Comparison of ENCODE assay signal across 37 cellular contexts in genomic region chr3:170780955-170781354, GRCh38.
A peak's percentile ranks its signal among the peaks of the same experiment; 100 is the strongest.
DNase-seq lines count a peak whose midpoint lies in the region; ATAC-seq, FAIRE-seq and TF ChIP-seq lines count a peak whose summit lies in the region.
"Had no signal": no experiment of that assay in that cellular context is flagged by ENCODE, and none has a peak within 500 bp of the region (broad histone marks: within the 10 kb centered on the region; RNA-seq: fewer than 3 reads in every experiment).

No MANE protein-coding gene starts in this region.

- no peak for TF ChIP-seq EP300 in K562 (IDR thresholded peaks at IDR 0.05; ENCODE audit: low read length)

- H3K79me2 ChIP-seq in GM23248 (ENCODE audit: insufficient read depth) = no peaks in the 10 kb centered on the region
- H3K79me2 ChIP-seq in K562 (ENCODE audit: control insufficient read depth, insufficient read depth, low read length) = no peaks in the 10 kb centered on the region
- H3K79me2 ChIP-seq: parathyroid adenoma had no signal

- ATAC-seq in K562 = no peak
- ATAC-seq: activated CD4-positive, CD25-positive, alpha-beta regulatory T cell treated with anti-CD3 and anti-CD28 coated beads, Interleukin-2, amount 50 U/mL, for 24 hours; activated CD8-positive, alpha-beta T cell treated with anti-CD3 and anti-CD28 coated beads, Interleukin-2, amount 10 ng/mL, durations not matched to agents 7 days and 5 days; activated naive CD8-positive, alpha-beta T cell treated with anti-CD3 and anti-CD28 coated beads, Interleukin-2, amount 50 U/mL, for 24 hours; gastrocnemius medialis; HCT116; mucosa of descending colon; right cardiac atrium had no signal

- H3K9me3 ChIP-seq in GM23248 (ENCODE audit: low read depth) (no peaks in the 10 kb centered on the region), K562 (replicated peaks; ENCODE audit: control insufficient read depth, insufficient read depth, low read depth, low read length) (no peaks in the 10 kb centered on the region), mesenchymal stem cell (ENCODE audit: control insufficient read depth, low read length) (peaks cover 6% of the 10 kb centered on the region)
- H3K9me3 ChIP-seq: gastrocnemius medialis, MG63, mucosa of descending colon, SJCRH30, uterus had no signal

- H4K20me1 ChIP-seq in GM23248 (ENCODE audit: insufficient read depth) (no peaks in the 10 kb centered on the region), K562 (replicated peaks; ENCODE audit: control insufficient read depth, insufficient read depth, low read length) (no peaks in the 10 kb centered on the region)

- FAIRE-seq in K562 (lab: Jason Lieb, UNC) = no peak
- FAIRE-seq: D721Med, GM12892, islet of Langerhans, TTC549 had no signal

- H3K4me3 ChIP-seq in GM23248 (no peak overlapping the region), K562 (no peak overlapping the region), mesenchymal stem cell (ENCODE audit: insufficient read depth in 1 of 2, low read depth in 1 of 2, low read length in 2 of 2) (no peak overlapping the region)
- H3K4me3 ChIP-seq: gastrocnemius medialis, MG63, mucosa of descending colon, SJCRH30, uterus had no signal

- H3K27ac ChIP-seq in GM23248 (no peak overlapping the region), K562 (ENCODE audit: extremely low read depth, low read depth, low read length) (no peak overlapping the region), mesenchymal stem cell (ENCODE audit: low read length, poor library complexity, severe bottlenecking) (no peak overlapping the region)
- H3K27ac ChIP-seq: brain microvascular endothelial cell, gastrocnemius medialis, HL-60, parathyroid adenoma, SJCRH30, uterus had no signal

- no peaks in the 10 kb centered on the region for H3F3A ChIP-seq in GM23248 (ENCODE audit: insufficient read depth)

- no peak for TF ChIP-seq RAD21 in K562 (CRISPR knock-in tag; conservative IDR thresholded peaks at IDR 0.05 in 1 of 2, IDR thresholded peaks at IDR 0.05 in 1 of 2)

- H4K91ac ChIP-seq in mesenchymal stem cell (ENCODE audit: low read length) = no peak overlapping the region

- no TSS peak for BruUV-seq in K562 (replicated peaks; lab: Mats Ljungman, UMichigan)

- H3K4me2 ChIP-seq in GM23248 (ENCODE audit: unreplicated experiment) (no peak overlapping the region), K562 (ENCODE audit: insufficient read depth, low read length) (no peak overlapping the region), mesenchymal stem cell (ENCODE audit: low read length, poor library complexity, severe bottlenecking) (no peak overlapping the region)

- peak overlapping the region in 1 of 2 experiments; percentile 24 for H3K23ac ChIP-seq in mesenchymal stem cell (ENCODE audit: low read length in 2 of 2)

- no peak overlapping the region for H3K18ac ChIP-seq in mesenchymal stem cell (ENCODE audit: low read depth in 1 of 2, low read length in 2 of 2)

- H3K9ac ChIP-seq in GM23248 = no peak overlapping the region
- H3K9ac ChIP-seq in K562 (ENCODE audit: insufficient read depth in 1 of 2, low read depth in 2 of 2, low read length in 2 of 2) = no peak overlapping the region; a peak in 1 of 4 replicates
- H3K9ac ChIP-seq in mesenchymal stem cell (ENCODE audit: low read length) = peak overlapping the region; percentile 4
- H3K9ac ChIP-seq: parathyroid adenoma had no signal

- peak overlapping the region in 1 of 2 experiments; percentile 26 for H3K4ac ChIP-seq in mesenchymal stem cell (ENCODE audit: low read depth in 1 of 2, low read length in 2 of 2)

- DNase-seq in GM23248 (peak; percentile 26), K562 (ENCODE audit: extremely low read depth in 1 of 4, low spot score in 3 of 4) (no peak), fibroblast of peridontal ligament (ENCODE audit: extremely low read depth) (peak; percentile 61), mesenchymal stem cell (peak; percentile 84), NCI-H187 (lab: John Stamatoyannopoulos, UW) (no peak), NCI-H446 (lab: John Stamatoyannopoulos, UW) (no peak), HK-2 (ENCODE audit: unreplicated experiment) (no peak), GOT3 (lab: John Stamatoyannopoulos, UW) (no peak)
- DNase-seq: activated CD8-positive, alpha-beta T cell treated with anti-CD3 and anti-CD28 coated beads, Interleukin-2, amount 10 ng/mL, durations not matched to agents 7 days and 5 days; activated gamma-delta T cell treated with Interleukin-2 at 50 U/mL for 16 hours; activated naive CD8-positive, alpha-beta T cell treated with anti-CD3 and anti-CD28 coated beads, Interleukin-2, amount 50 U/mL, for 24 hours; activated T-cell treated with anti-CD3 and anti-CD28 coated beads for 4 hours; brain microvascular endothelial cell; CD4-positive, CD25-positive, alpha-beta regulatory T cell; cortex of kidney; EL; gastrocnemius medialis; hypothalamus; MG63; mucosa of descending colon; NCI-H1417 treated with DMSO at 0.1 percent for 48 hours; NCI-H2107; NCI-H510A; NK-92 treated with Interleukin-12 subunit alpha and Interleukin-12 subunit beta, amount 100 ng/mL, for 24 hours; right cardiac atrium; SJCRH30; stimulated activated CD4-positive, alpha-beta T cell treated with anti-CD3 and anti-CD28 coated beads, Interleukin-4, amount 100 ng/mL, for 4 hours; stimulated activated naive CD4-positive, alpha-beta T cell; uterus had no signal

- TF ChIP-seq POLR2A in K562 (conservative IDR thresholded peaks at IDR 0.05) = no peak

- H3K27me3 ChIP-seq in GM23248 (replicated peaks; ENCODE audit: insufficient read depth) = no peaks in the 10 kb centered on the region
- H3K27me3 ChIP-seq in K562 (ENCODE audit: control insufficient read depth in 2 of 2, insufficient read depth in 2 of 2, low read length in 2 of 2) = no peaks in the 10 kb centered on the region
- no peaks in the 10 kb centered on the region for H3K27me3 ChIP-seq in mesenchymal stem cell (ENCODE audit: control insufficient read depth in 1 of 2, insufficient read depth in 1 of 2, low read length in 2 of 2)
- H3K27me3 ChIP-seq: brain microvascular endothelial cell, MG63, SJCRH30, uterus had no signal

- H3K9me1 ChIP-seq in K562 (ENCODE audit: control insufficient read depth, insufficient read depth, low read length) = no peaks in the 10 kb centered on the region

- POLR2A ChIA-PET in K562 (lab: Yijun Ruan, JAX) = interaction anchor here (0.7 kb wide), 1 partner anchor 677 kb away, joined by 4 read pairs; no protein-coding TSS in a partner anchor

- in situ Hi-C loops in GM23248 (cut with MboI) = no loop called here
- in situ Hi-C loops in K562 (cut with MboI) = no loop called here

- intact Hi-C loops in K562 (cut with micrococcal nuclease) = no loop called here

- no peak overlapping the region for H2AK5ac ChIP-seq in mesenchymal stem cell (ENCODE audit: low read length, severe bottlenecking)

- H2BK5ac ChIP-seq in mesenchymal stem cell (ENCODE audit: low read depth, low read length, poor library complexity, severe bottlenecking) = no peak overlapping the region

- H2BK15ac ChIP-seq in mesenchymal stem cell (ENCODE audit: low read depth, poor library complexity, severe bottlenecking) = no peak overlapping the region

- no peaks in the 10 kb centered on the region for H3K36me3 ChIP-seq in GM23248 (ENCODE audit: low read depth)
- no peaks in the 10 kb centered on the region for H3K36me3 ChIP-seq in K562 (ENCODE audit: control insufficient read depth, insufficient read depth, low read length)
- no peaks in the 10 kb centered on the region for H3K36me3 ChIP-seq in mesenchymal stem cell (ENCODE audit: control insufficient read depth in 1 of 2, insufficient read depth in 2 of 2, low read depth in 1 of 2, low read length in 2 of 2)
- H3K36me3 ChIP-seq: brain microvascular endothelial cell, gastrocnemius medialis, MG63, SJCRH30, uterus had no signal

- no peak overlapping the region for H3K14ac ChIP-seq in mesenchymal stem cell (ENCODE audit: low read length in 2 of 2)

- H4K8ac ChIP-seq in mesenchymal stem cell (ENCODE audit: low read length) = no peak overlapping the region

- peak overlapping the region in 1 of 2 experiments; percentile 15 for H2BK12ac ChIP-seq in mesenchymal stem cell (ENCODE audit: low read length in 2 of 2)

- CTCF ChIA-PET in K562 (lab: Yijun Ruan, JAX; ENCODE audit: low intra/inter-chr PET ratio) = no interaction called here

- H3K4me1 ChIP-seq in GM23248 (ENCODE audit: insufficient read depth) = no peaks in the 10 kb centered on the region
- H3K4me1 ChIP-seq in K562 (replicated peaks in 1 of 2; ENCODE audit: control insufficient read depth in 2 of 2, insufficient read depth in 2 of 2, low read length in 2 of 2) = peaks cover 12 to 54% of the 10 kb centered on the region in 2 experiments
- H3K4me1 ChIP-seq in mesenchymal stem cell (ENCODE audit: control insufficient read depth, insufficient read depth, low read depth, low read length) = no peaks in the 10 kb centered on the region
- H3K4me1 ChIP-seq: gastrocnemius medialis, parathyroid adenoma, SJCRH30, uterus had no signal

- no peaks in the 10 kb centered on the region for H3K9me2 ChIP-seq in GM23248 (ENCODE audit: insufficient read depth)

- no peaks in the 10 kb centered on the region for H3K79me1 ChIP-seq in mesenchymal stem cell (replicated peaks; ENCODE audit: low read length, poor library complexity, severe bottlenecking)

- H2BK120ac ChIP-seq in mesenchymal stem cell (ENCODE audit: low read depth, low read length) = no peak overlapping the region

- H2AFZ ChIP-seq in GM23248 (no peak overlapping the region), K562 (ENCODE audit: low read depth, low read length) (peak overlapping the region; percentile 69), mesenchymal stem cell (ENCODE audit: low read depth, low read length) (no peak overlapping the region)
- H2AFZ ChIP-seq: parathyroid adenoma had no signal

- TF ChIP-seq CTCF in K562 (IDR thresholded peaks at IDR 0.05 in 2 of 3, conservative IDR thresholded peaks at IDR 0.05 in 1 of 3; ENCODE audit: insufficient read depth in 2 of 3, low read depth in 1 of 3, low read length in 3 of 3) = no peak

TF ChIP-seq in K562, 482 proteins besides CTCF, POLR2A, EP300 and RAD21 (continues in another document):
- TF ChIP-seq MAFK (IDR thresholded peaks at IDR 0.05; ENCODE audit: low read length) (no peak), ZNF316 (IDR thresholded peaks at IDR 0.05) (peak; percentile 53), MAFG (tag; conservative IDR thresholded peaks at IDR 0.05) (0 out of 2 replicates have a peak, but pooled peaks have one; percentile 18), HCFC1 (IDR thresholded peaks at IDR 0.05; ENCODE audit: low read depth, low read length) (no peak), ZNF583 (CRISPR knock-in tag; IDR thresholded peaks at IDR 0.05) (0 out of 2 replicates have a peak, but pooled peaks have one; percentile 34)

Comparison
In these comparisons a context has a peak if more than half of its experiments do, and no peak if none do; other contexts are left out.
1. DNase-seq: peak in GM23248 (single experiment), fibroblast of peridontal ligament (single experiment) and mesenchymal stem cell (single experiment); none in K562 (0 of 4), NCI-H187 (0 of 2), NCI-H446 (0 of 2), HK-2 (single experiment) and GOT3 (single experiment).